ENCODE assay signal across 8 cellular contexts in genomic region chr7:39453743-39454355, GRCh38.
DNase-seq lines count a peak whose midpoint lies in the region; ATAC-seq, FAIRE-seq and TF ChIP-seq lines count a peak whose summit lies in the region.

No MANE protein-coding gene starts in this region.

- peak; percentile 79 for ATAC-seq in HG02943 (IDR thresholded peaks at IDR 0.05; ENCODE audit: low read depth, unreplicated experiment)
- peak; percentile 82 for ATAC-seq in foreskin keratinocyte

- DNase-seq in CD1c-positive myeloid dendritic cell (ENCODE audit: extremely low spot score) (peak; percentile 45), GM18507 (ENCODE audit: extremely low spot score, insufficient read length, low read depth) (no peak), NCI-H460 (ENCODE audit: extremely low read depth, low read depth) (peak; percentile 58), foreskin keratinocyte (peak; percentile 19 to 56), frontal cortex (ENCODE audit: low spot score in 2 of 2) (no peak)
- DNase-seq in activated CD8-positive, alpha-beta memory T cell treated with anti-CD3 and anti-CD28 coated beads, Interleukin-2, amount 50 U/mL, for 4 hours, result peak; percentile 34
- DNase-seq in stimulated activated CD4-positive, alpha-beta T cell treated with anti-CD3 and anti-CD28 coated beads, Interleukin-15, amount 100 ng/mL, for 24 hours, result peak; percentile 62

- peak; percentile 74 for TF ChIP-seq CTCF in foreskin keratinocyte (conservative IDR thresholded peaks at IDR 0.05)

- peak; percentile 85 for FAIRE-seq in GM18507 (lab: Jason Lieb, UNC)
- no peak for FAIRE-seq in frontal cortex (lab: Jason Lieb, UNC)

- H3K4me1 ChIP-seq in foreskin keratinocyte, result no peaks in the 10 kb centered on the region

- peaks cover 9% of the 10 kb centered on the region for H3K27me3 ChIP-seq in foreskin keratinocyte

- H3K27ac ChIP-seq in foreskin keratinocyte, result no peak overlapping the region

Comparison
In these comparisons a context has a peak if more than half of its experiments do, and no peak if none do; other contexts are left out.
1. DNase-seq: peak in CD1c-positive myeloid dendritic cell (single experiment), NCI-H460 (single experiment), activated CD8-positive, alpha-beta memory T cell treated with anti-CD3 and anti-CD28 coated beads, Interleukin-2, amount 50 U/mL, for 4 hours (single experiment), foreskin keratinocyte (2 of 2) and stimulated activated CD4-positive, alpha-beta T cell treated with anti-CD3 and anti-CD28 coated beads, Interleukin-15, amount 100 ng/mL, for 24 hours (single experiment); none in GM18507 (single experiment) and frontal cortex (0 of 2).